Comparison of ENCODE assay signal across 11 cellular contexts in genomic region chr17:7328009-7328408, GRCh38. TPM values are rescaled to one million over a fixed set of nuclear protein-coding genes. Genes with fewer than 3 reads are reported as not detected.
DNase-seq lines count a peak whose midpoint lies in the region; ATAC-seq and TF ChIP-seq lines count a peak whose summit lies in the region.
"Had no signal": no experiment of that assay in that cellular context is flagged by ENCODE, and none has a peak within 500 bp of the region (broad histone marks: within the 10 kb centered on the region; RNA-seq: fewer than 3 reads in every experiment).

No MANE protein-coding gene starts in this region.

- peaks cover 33 to 56% (median 40%) of the 10 kb centered on the region in 3 donors for H3K4me1 Mint-ChIP-seq in CD8-positive, alpha-beta memory T cell
- H3K4me1 Mint-ChIP-seq in neural progenitor cell: peaks cover 28% of the 10 kb centered on the region

- no peaks in the 10 kb centered on the region for H3K9me2 ChIP-seq in Loucy (replicated peaks; ENCODE audit: low read depth, low read length)

- peaks cover 0 to 47% (median 0%) of the 10 kb centered on the region in 3 donors for H3K36me3 Mint-ChIP-seq in CD8-positive, alpha-beta memory T cell
- peaks cover 9% of the 10 kb centered on the region for H3K36me3 Mint-ChIP-seq in neural progenitor cell

- peak overlapping the region in 7 of 8 donors; percentile 52 to 98 (median 85) for H3K27ac Mint-ChIP-seq in CD8-positive, alpha-beta memory T cell
- H3K27ac Mint-ChIP-seq in neural progenitor cell: no peak overlapping the region

- no peak overlapping the region for H3K27ac ChIP-seq in CD8-positive, alpha-beta memory T cell (ENCODE audit: low read depth, low read length)
- H3K27ac ChIP-seq in colonic mucosa (no peak overlapping the region), neural progenitor cell (no peak overlapping the region)

- H3K4me1 ChIP-seq in CD8-positive, alpha-beta memory T cell (ENCODE audit: insufficient read depth, low read length): peaks cover 41% of the 10 kb centered on the region
- H3K4me1 ChIP-seq in Loucy (ENCODE audit: insufficient read depth, low read length, poor library complexity, severe bottlenecking) (peaks cover 24% of the 10 kb centered on the region), colonic mucosa (peaks cover 10% of the 10 kb centered on the region), neural progenitor cell (peaks cover 14% of the 10 kb centered on the region)

- H3K27me3 Mint-ChIP-seq in CD8-positive, alpha-beta memory T cell: peaks cover 0 to 2% of the 10 kb centered on the region in 2 donors
- H3K27me3 Mint-ChIP-seq in neural progenitor cell (ENCODE audit: insufficient read depth, low read depth): peaks cover 12% of the 10 kb centered on the region

- peaks cover 5% of the 10 kb centered on the region for H4K20me1 ChIP-seq in Loucy (ENCODE audit: insufficient read depth, low read length, poor library complexity, severe bottlenecking)
- peaks cover 4% of the 10 kb centered on the region for H4K20me1 ChIP-seq in neural progenitor cell (ENCODE audit: low read depth)

- intact Hi-C loops in colonic mucosa (cut with DNase I): no loop called here

- H3K36me3 ChIP-seq in CD8-positive, alpha-beta memory T cell (ENCODE audit: insufficient read depth, low read length): peaks cover 10% of the 10 kb centered on the region
- peaks cover 9% of the 10 kb centered on the region; the same call in 1 of the 2 replicates for H3K36me3 ChIP-seq in Loucy (ENCODE audit: insufficient read depth, low read length)
- H3K36me3 ChIP-seq in colonic mucosa: peaks cover 3% of the 10 kb centered on the region
- no peaks in the 10 kb centered on the region for H3K36me3 ChIP-seq in neural progenitor cell

- ATAC-seq in HG02840 (IDR thresholded peaks at IDR 0.05; ENCODE audit: low FRiP score, unreplicated experiment): no peak

- DNase-seq in CD8-positive, alpha-beta memory T cell: no peak
- DNase-seq in colonic mucosa (no peak), neural progenitor cell (ENCODE audit: low spot score) (no peak), G401 (ENCODE audit: low spot score) (no peak), SIG-M5 (lab: John Stamatoyannopoulos, UW) (no peak)
- DNase-seq in NK-92 treated with Interleukin-12 subunit alpha and Interleukin-12 subunit beta, amount 100 ng/mL, for 24 hours (lab: John Stamatoyannopoulos, UW): no peak
- DNase-seq: activated CD4-positive, CD25-positive, alpha-beta regulatory T cell treated with anti-CD3 and anti-CD28 coated beads, Interleukin-2, amount 50 U/mL, for 72 hours; NCI-H2081 treated with DMSO at 0.1 percent for 48 hours had no signal

- no peaks in the 10 kb centered on the region for H3K27me3 ChIP-seq in CD8-positive, alpha-beta memory T cell (ENCODE audit: insufficient read depth, low read length, poor library complexity, severe bottlenecking)
- H3K27me3 ChIP-seq in Loucy (ENCODE audit: insufficient read depth, low read length, poor library complexity, severe bottlenecking) (no peaks in the 10 kb centered on the region), colonic mucosa (no peaks in the 10 kb centered on the region), neural progenitor cell (no peaks in the 10 kb centered on the region)
- H3K27me3 ChIP-seq: neutrophil had no signal

- peak overlapping the region; percentile 76 for H3K9ac ChIP-seq in Loucy (ENCODE audit: low read depth, low read length, poor library complexity, severe bottlenecking)
- peak overlapping the region in 1 of 2 donors; percentile 96 for H3K9ac ChIP-seq in colonic mucosa (ENCODE audit: low read depth in 2 of 2, low read length in 2 of 2)
- peak overlapping the region; percentile 79 for H3K9ac ChIP-seq in neural progenitor cell

- no peaks in the 10 kb centered on the region for H3K9me3 ChIP-seq in CD8-positive, alpha-beta memory T cell (ENCODE audit: low read length)
- H3K9me3 ChIP-seq in Loucy (ENCODE audit: insufficient read depth, low read depth, low read length) (no peaks in the 10 kb centered on the region), colonic mucosa (no peaks in the 10 kb centered on the region), neural progenitor cell (ENCODE audit: low read depth) (no peaks in the 10 kb centered on the region)
- H3K9me3 ChIP-seq: neutrophil had no signal

- peak overlapping the region; percentile 81 to 98 (median 95) for H3K4me3 Mint-ChIP-seq in CD8-positive, alpha-beta memory T cell
- peak overlapping the region; percentile 98 for H3K4me3 Mint-ChIP-seq in neural progenitor cell

- no peak overlapping the region for H3K4me3 ChIP-seq in CD8-positive, alpha-beta memory T cell (ENCODE audit: low read length)
- H3K4me3 ChIP-seq in Loucy (ENCODE audit: low read length, poor library complexity, severe bottlenecking): peak overlapping the region; percentile 84
- H3K4me3 ChIP-seq in colonic mucosa: peak overlapping the region; percentile 94
- H3K4me3 ChIP-seq in neural progenitor cell: peak overlapping the region; percentile 94

- H3F3A ChIP-seq in Loucy (ENCODE audit: low read depth) (no peaks in the 10 kb centered on the region), neural progenitor cell (ENCODE audit: low read depth) (peaks cover 27% of the 10 kb centered on the region)

- peak overlapping the region; percentile 82 for H3K4me2 ChIP-seq in Loucy (ENCODE audit: low read depth, low read length, poor library complexity, severe bottlenecking)
- H3K4me2 ChIP-seq in neural progenitor cell: peak overlapping the region; percentile 96

- POLR2A ChIA-PET in CD8-positive, alpha-beta memory T cell (lab: Charles Lee): interaction anchor here (0.6 to 1.7 kb wide), 2 partner anchors 8 to 346 kb away, joined by 3 to 8 read pairs; partner anchors contain the start of gene ACAP1

- in situ Hi-C loops in G401 (cut with HindIII; ENCODE audit: low sequenced_read_pairs): loop anchor here (10.0 kb wide), 1 partner anchor 103 kb away; no protein-coding TSS in a partner anchor

- no peak overlapping the region for H2AFZ ChIP-seq in Loucy (ENCODE audit: low read length)
- no peak overlapping the region for H2AFZ ChIP-seq in neural progenitor cell (replicated peaks)

- CTCF ChIA-PET in CD8-positive, alpha-beta memory T cell (lab: Charles Lee): interaction anchor here (2.0 to 9.8 kb wide), 4 partner anchors 10 to 32 kb away, joined by 8 to 85 read pairs (median 16); partner anchors contain the start of genes ACAP1 and TMEM95

- TF ChIP-seq CTCF in Loucy (conservative IDR thresholded peaks at IDR 0.05; ENCODE audit: low read length): no peak
- TF ChIP-seq CTCF in colonic mucosa (IDR thresholded peaks at IDR 0.05): no peak
- no peak for TF ChIP-seq CTCF in neural progenitor cell (IDR thresholded peaks at IDR 0.05)

- H3K79me2 ChIP-seq in Loucy (ENCODE audit: insufficient read depth, low read length): peaks cover 21% of the 10 kb centered on the region
- peaks cover 20% of the 10 kb centered on the region for H3K79me2 ChIP-seq in neural progenitor cell (ENCODE audit: low read depth)

- no peaks in the 10 kb centered on the region for H3K9me3 Mint-ChIP-seq in CD8-positive, alpha-beta memory T cell
- no peaks in the 10 kb centered on the region for H3K9me3 Mint-ChIP-seq in neural progenitor cell

RNA-seq across cellular contexts. Expression of gene NEURL4, which starts 1.1 kb away (rescaled TPM):
- 10 to 100 TPM; 60.1 to 60.7 TPM for total RNA-seq in CD8-positive, alpha-beta memory T cell
- 2.7 TPM for polyA plus RNA-seq in CD8-positive, alpha-beta memory T cell
- 10 to 100 TPM; 30.2 to 55.8 TPM for total RNA-seq in colonic mucosa
- total RNA-seq in neural progenitor cell (ENCODE audit: low replicate concordance): 5.1 and 26.3 TPM in 2 replicates
- total RNA-seq in G401 (2014; rRNA removed; shearing (Covaris generic)): 21.4 and 50.0 TPM in 2 replicates

RNA-seq across cellular contexts. Expression of gene ACAP1, which starts 8.3 kb away (rescaled TPM):
- 100 to 1,000 TPM; 216 to 225 TPM for total RNA-seq in CD8-positive, alpha-beta memory T cell
- 274 TPM for polyA plus RNA-seq in CD8-positive, alpha-beta memory T cell
- total RNA-seq in colonic mucosa: 10 to 100 TPM in 1 of 2 donors, 1 to 10 TPM in 1; 7.4 to 12.1 TPM
- total RNA-seq in neural progenitor cell (ENCODE audit: low replicate concordance): 0.65 and 2.7 TPM in 2 replicates
- total RNA-seq in G401 (2014; rRNA removed; shearing (Covaris generic)): 0.61 TPM in 1 of 2 replicates, not detected in the other

RNA-seq across cellular contexts. Expression of gene GPS2, which starts 12.8 kb away (rescaled TPM):
- 10 to 100 TPM; 81.1 to 85.2 TPM for total RNA-seq in CD8-positive, alpha-beta memory T cell
- 116 TPM for polyA plus RNA-seq in CD8-positive, alpha-beta memory T cell
- 10 to 100 TPM; 53.8 to 85.7 TPM for total RNA-seq in colonic mucosa
- total RNA-seq in neural progenitor cell (ENCODE audit: low replicate concordance): 20.5 and 41.8 TPM in 2 replicates
- 109 and 113 TPM in 2 replicates for total RNA-seq in G401 (2014; rRNA removed; shearing (Covaris generic))

RNA-seq across cellular contexts. Expression of gene EIF5A, which starts 20.6 kb away (rescaled TPM):
- total RNA-seq in CD8-positive, alpha-beta memory T cell: 1,000 to 10,000 TPM; 1,533 to 1,595 TPM
- 230 TPM for polyA plus RNA-seq in CD8-positive, alpha-beta memory T cell
- 100 to 1,000 TPM; 367 to 917 TPM for total RNA-seq in colonic mucosa
- 251 and 370 TPM in 2 replicates for total RNA-seq in neural progenitor cell (ENCODE audit: low replicate concordance)
- 1,140 and 1,147 TPM in 2 replicates for total RNA-seq in G401 (2014; rRNA removed; shearing (Covaris generic))

RNA-seq across cellular contexts. Expression of gene KCTD11, which starts 24.0 kb away (rescaled TPM):
- 1 to 10 TPM; 4.6 to 5.1 TPM for total RNA-seq in CD8-positive, alpha-beta memory T cell
- polyA plus RNA-seq in CD8-positive, alpha-beta memory T cell: 1.9 TPM
- 10 to 100 TPM in 1 of 2 donors, 1 to 10 TPM in 1; 5.6 to 12.6 TPM for total RNA-seq in colonic mucosa
- 2.7 and 8.2 TPM in 2 replicates for total RNA-seq in neural progenitor cell (ENCODE audit: low replicate concordance)
- total RNA-seq in G401 (2014; rRNA removed; shearing (Covaris generic)): 12.0 and 14.3 TPM in 2 replicates

Comparison
In these comparisons a context has a peak if more than half of its experiments do, and no peak if none do; other contexts are left out.
1. RNA of gene ACAP1, which starts 8.3 kb away (total RNA-seq): 216 to 225 TPM in CD8-positive, alpha-beta memory T cell; 7.4 to 12.1 TPM in colonic mucosa, 0.65 to 2.7 TPM in neural progenitor cell and 0.61 TPM in G401; every median in the first group is over 10 times any median in the second.